In the genomic region with DNA sequence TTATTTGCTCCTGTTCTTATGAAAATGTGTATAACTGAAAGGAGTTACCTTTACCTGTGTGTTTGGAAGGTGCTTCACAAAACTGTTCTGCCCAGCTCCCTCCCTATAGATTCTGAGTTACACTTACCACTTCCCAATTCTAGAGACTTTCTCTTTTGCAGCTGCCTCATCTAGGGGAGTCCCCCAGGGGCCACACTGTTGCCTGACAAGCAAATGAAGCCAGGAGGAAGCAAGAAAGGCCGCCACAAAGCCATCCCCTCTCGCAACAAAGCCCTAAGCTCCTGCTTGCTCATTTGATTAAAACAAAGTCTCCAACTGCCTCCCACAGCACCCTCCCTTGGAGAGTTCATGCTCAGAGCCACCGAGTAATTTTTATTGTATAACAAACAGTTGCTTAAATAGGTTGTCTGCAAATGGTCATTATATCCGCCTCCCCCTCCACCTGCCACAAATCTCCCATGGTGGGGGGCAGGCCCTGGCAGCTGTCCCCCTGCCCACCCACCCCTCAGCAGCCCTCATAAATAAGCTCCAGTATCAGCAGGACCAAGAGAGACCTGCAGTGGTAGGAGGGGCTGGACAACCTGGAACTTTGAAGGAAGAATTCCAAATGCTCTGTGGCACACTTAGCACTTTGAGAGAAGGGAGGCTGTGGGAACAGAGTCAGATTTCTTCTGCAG, we compare ENCODE assay signal across 10 cellular contexts.
DNase-seq lines count a peak whose midpoint lies in the region; ATAC-seq and TF ChIP-seq lines count a peak whose summit lies in the region.
"Had no signal": no experiment of that assay in that cellular context is flagged by ENCODE, and none has a peak within 500 bp of the region (broad histone marks: within the 10 kb centered on the region; RNA-seq: fewer than 3 reads in every experiment).

No MANE protein-coding gene starts in this region.

- CTCF ChIA-PET in Caco-2 (lab: Charles Lee), result no interaction called here

- H3K36me3 Mint-ChIP-seq in Caco-2 (ENCODE audit: insufficient read depth, unreplicated experiment) (no peaks in the 10 kb centered on the region), H9 (ENCODE audit: insufficient read depth in 1 of 3, low read depth in 3 of 3) (no peaks in the 10 kb centered on the region)
- H3K36me3 Mint-ChIP-seq in T-helper 2 cell treated with Interferon-gamma antibody and Interleukin-4, amounts not matched to agents 5 μg/mL and 100 μg/mL, for 36 hours (ENCODE audit: low read depth), result no peaks in the 10 kb centered on the region

- TF ChIP-seq CTCF in Caco-2 (IDR thresholded peaks at IDR 0.05; ENCODE audit: insufficient read depth in 1 of 2, low read depth in 1 of 2, low read length in 1 of 2, severe bottlenecking in 1 of 2, unreplicated experiment in 1 of 2), result no peak
- no peak for TF ChIP-seq CTCF in H9 (conservative IDR thresholded peaks at IDR 0.05)

- no TSS peak for BruUV-seq in Caco-2 (replicated peaks; lab: Mats Ljungman, UMichigan)

- peak; percentile 4 for DNase-seq in stimulated activated CD4-positive, alpha-beta T cell treated with anti-CD3 and anti-CD28 coated beads, Interleukin-15, amount 100 ng/mL, for 24 hours
- no peak for DNase-seq in stimulated activated CD4-positive, alpha-beta T cell treated with anti-CD3 and anti-CD28 coated beads, Interleukin-4, amount 100 ng/mL, for 24 hours
- DNase-seq in NOMO-1 (lab: John Stamatoyannopoulos, UW; ENCODE audit: unreplicated experiment in 2 of 2) (peak; percentile 53 to 66), Caco-2 (no peak), H9 (no peak)
- DNase-seq in stimulated activated naive CD8-positive, alpha-beta T cell treated with anti-CD3 and anti-CD28 coated beads, Interleukin-15, amount 100 ng/mL, for 72 hours, result peak; percentile 8 to 30
- DNase-seq in T-helper 2 cell treated with Interferon-gamma antibody and Interleukin-4, amounts not matched to agents 5 μg/mL and 100 μg/mL, for 36 hours (ENCODE audit: low spot score), result no peak
- DNase-seq: DMS53, NCI-H1105 had no signal

- WGBS in H9 (ENCODE audit: extremely low coverage, insufficient read length, low lambda C conversion rate), result no CpG with 5 or more reads among the region's 4 CpGs

- H3K27ac ChIP-seq in H9 (ENCODE audit: insufficient read length, low read depth, low read length), result no peak overlapping the region

- no peak overlapping the region for H3K18ac ChIP-seq in H9 (ENCODE audit: insufficient read length, low read depth, low read length)

- no peak overlapping the region for H4K91ac ChIP-seq in H9 (ENCODE audit: insufficient read length, low read depth, low read length)

- H3K9me3 ChIP-seq in Caco-2 (no peaks in the 10 kb centered on the region), H9 (ENCODE audit: control insufficient read depth, low read depth, low read length) (no peaks in the 10 kb centered on the region)

- H4K20me1 ChIP-seq in H9 (ENCODE audit: control insufficient read depth, insufficient read depth, insufficient read length), result no peaks in the 10 kb centered on the region

- no peak overlapping the region for H4K8ac ChIP-seq in H9 (replicated peaks; ENCODE audit: insufficient read length, low read depth, low read length)

- H2BK20ac ChIP-seq in H9 (ENCODE audit: low read depth, low read length, poor library complexity, severe bottlenecking), result no peak overlapping the region

- H3K36me3 ChIP-seq in Caco-2 (ENCODE audit: control insufficient read depth, insufficient read depth, low read length), result no peaks in the 10 kb centered on the region

- H3K79me2 ChIP-seq in H9 (ENCODE audit: insufficient read depth, low read length), result no peaks in the 10 kb centered on the region

- no peak overlapping the region for H3T11ph ChIP-seq in H9 (ENCODE audit: low read length)

- no peak overlapping the region for H2AFZ ChIP-seq in H9 (ENCODE audit: low read length)

- H3K79me1 ChIP-seq in H9 (ENCODE audit: insufficient read depth, low read depth, low read length, poor library complexity, severe bottlenecking), result no peaks in the 10 kb centered on the region

- POLR2A ChIA-PET in Caco-2 (lab: Charles Lee), result no interaction called here

- H2BK15ac ChIP-seq in H9 (ENCODE audit: low read depth, low read length), result no peak overlapping the region

- peak; percentile 100 for ATAC-seq in HG02884 (IDR thresholded peaks at IDR 0.05; ENCODE audit: unreplicated experiment)
- ATAC-seq in stimulated activated naive CD8-positive, alpha-beta T cell treated with anti-CD3 and anti-CD28 coated beads, Interleukin-15, amount 100 ng/mL, for 72 hours, result peak; percentile 93

- intact Hi-C loops in Caco-2 (cut with micrococcal nuclease; ENCODE audit: unreplicated experiment), result no loop called here

- H4K5ac ChIP-seq in H9 (ENCODE audit: insufficient read length, low read depth, low read length), result no peak overlapping the region

- H3K27ac Mint-ChIP-seq in stimulated activated naive CD8-positive, alpha-beta T cell treated with anti-CD3 and anti-CD28 coated beads, Interleukin-15, amount 100 ng/mL, for 72 hours, result no peak overlapping the region
- H3K27ac Mint-ChIP-seq in Caco-2 (ENCODE audit: unreplicated experiment), result no peak overlapping the region
- H3K27ac Mint-ChIP-seq in H9, result peak overlapping the region in 1 of 3 experiments; percentile 63; a peak in 1 of 7 replicates
- no peak overlapping the region for H3K27ac Mint-ChIP-seq in T-helper 2 cell treated with Interferon-gamma antibody and Interleukin-4, amounts not matched to agents 5 μg/mL and 100 μg/mL, for 36 hours

- H3K9ac ChIP-seq in H9 (ENCODE audit: extremely low read depth, insufficient read length, low read length), result no peak overlapping the region

- no peak overlapping the region; the same call in 1 of the 2 replicates for H3K14ac ChIP-seq in H9 (ENCODE audit: insufficient read depth, low read length)

- peaks cover 8% of the 10 kb centered on the region for H3K4me1 Mint-ChIP-seq in stimulated activated naive CD8-positive, alpha-beta T cell treated with anti-CD3 and anti-CD28 coated beads, Interleukin-15, amount 100 ng/mL, for 72 hours
- no peaks in the 10 kb centered on the region for H3K4me1 Mint-ChIP-seq in Caco-2 (ENCODE audit: low read depth, unreplicated experiment)
- H3K4me1 Mint-ChIP-seq in H9, result peaks cover 27 to 30% of the 10 kb centered on the region in 2 experiments
- H3K4me1 Mint-ChIP-seq in T-helper 2 cell treated with Interferon-gamma antibody and Interleukin-4, amounts not matched to agents 5 μg/mL and 100 μg/mL, for 36 hours (ENCODE audit: low read depth), result no peaks in the 10 kb centered on the region

- H3K23me2 ChIP-seq in H9 (ENCODE audit: insufficient read length, low read depth, low read length, poor library complexity, severe bottlenecking), result no peaks in the 10 kb centered on the region

- no peak overlapping the region for H2BK120ac ChIP-seq in H9 (ENCODE audit: low read depth, low read length, poor library complexity, severe bottlenecking)

- H3K27me3 ChIP-seq in Caco-2 (replicated peaks; ENCODE audit: control insufficient read depth, insufficient read depth, low read length) (no peaks in the 10 kb centered on the region), H9 (ENCODE audit: insufficient read depth, low read length) (no peaks in the 10 kb centered on the region)

- H3K4me3 Mint-ChIP-seq in stimulated activated naive CD8-positive, alpha-beta T cell treated with anti-CD3 and anti-CD28 coated beads, Interleukin-15, amount 100 ng/mL, for 72 hours, result no peak overlapping the region
- H3K4me3 Mint-ChIP-seq in Caco-2 (ENCODE audit: unreplicated experiment) (no peak overlapping the region), H9 (no peak overlapping the region)
- H3K4me3 Mint-ChIP-seq in T-helper 2 cell treated with Interferon-gamma antibody and Interleukin-4, amounts not matched to agents 5 μg/mL and 100 μg/mL, for 36 hours, result no peak overlapping the region

- no peak overlapping the region for H3K23ac ChIP-seq in H9 (ENCODE audit: insufficient read length, low read depth, low read length)

- H2BK12ac ChIP-seq in H9 (ENCODE audit: insufficient read length, low read depth, low read length), result no peak overlapping the region

- H3K4me1 ChIP-seq in Caco-2 (no peaks in the 10 kb centered on the region), H9 (ENCODE audit: insufficient read depth, low read length) (peaks cover 3% of the 10 kb centered on the region; the same call in 1 of the 2 replicates)

- H3K56ac ChIP-seq in H9 (ENCODE audit: insufficient read length, low read depth, low read length), result no peak overlapping the region

- no peak overlapping the region for H3K4ac ChIP-seq in H9 (ENCODE audit: low read depth, low read length)

- peaks cover 7% of the 10 kb centered on the region for H3K27me3 Mint-ChIP-seq in stimulated activated naive CD8-positive, alpha-beta T cell treated with anti-CD3 and anti-CD28 coated beads, Interleukin-15, amount 100 ng/mL, for 72 hours
- H3K27me3 Mint-ChIP-seq in Caco-2 (ENCODE audit: insufficient read depth, unreplicated experiment) (no peaks in the 10 kb centered on the region), H9 (ENCODE audit: low read depth) (no peaks in the 10 kb centered on the region)
- no peaks in the 10 kb centered on the region for H3K27me3 Mint-ChIP-seq in T-helper 2 cell treated with Interferon-gamma antibody and Interleukin-4, amounts not matched to agents 5 μg/mL and 100 μg/mL, for 36 hours (ENCODE audit: low read depth)

- no peaks in the 10 kb centered on the region for H3K9me3 Mint-ChIP-seq in stimulated activated naive CD8-positive, alpha-beta T cell treated with anti-CD3 and anti-CD28 coated beads, Interleukin-15, amount 100 ng/mL, for 72 hours
- H3K9me3 Mint-ChIP-seq in Caco-2 (ENCODE audit: unreplicated experiment), result no peaks in the 10 kb centered on the region
- no peaks in the 10 kb centered on the region for H3K9me3 Mint-ChIP-seq in H9
- H3K9me3 Mint-ChIP-seq in T-helper 2 cell treated with Interferon-gamma antibody and Interleukin-4, amounts not matched to agents 5 μg/mL and 100 μg/mL, for 36 hours, result no peaks in the 10 kb centered on the region

- H3K4me3 ChIP-seq in Caco-2 (ENCODE audit: low read depth, low read length), result no peak overlapping the region

- H2BK5ac ChIP-seq in H9 (ENCODE audit: insufficient read length, low read length), result no peak overlapping the region

- H3K4me2 ChIP-seq in H9 (ENCODE audit: insufficient read depth, insufficient read length, low read length), result no peak overlapping the region

- H2AK5ac ChIP-seq in H9 (ENCODE audit: insufficient read length, low read length), result no peak overlapping the region

Comparison
In these comparisons a context has a peak if more than half of its experiments do, and no peak if none do; other contexts are left out.
1. DNase-seq: peak in stimulated activated CD4-positive, alpha-beta T cell treated with anti-CD3 and anti-CD28 coated beads, Interleukin-15, amount 100 ng/mL, for 24 hours (single experiment), NOMO-1 (2 of 2) and stimulated activated naive CD8-positive, alpha-beta T cell treated with anti-CD3 and anti-CD28 coated beads, Interleukin-15, amount 100 ng/mL, for 72 hours (2 of 2); none in stimulated activated CD4-positive, alpha-beta T cell treated with anti-CD3 and anti-CD28 coated beads, Interleukin-4, amount 100 ng/mL, for 24 hours (single experiment), Caco-2 (0 of 2), H9 (single experiment) and T-helper 2 cell treated with Interferon-gamma antibody and Interleukin-4, amounts not matched to agents 5 μg/mL and 100 μg/mL, for 36 hours (single experiment).